22 cellular contexts compared by ENCODE assay signal in the genomic region with DNA sequence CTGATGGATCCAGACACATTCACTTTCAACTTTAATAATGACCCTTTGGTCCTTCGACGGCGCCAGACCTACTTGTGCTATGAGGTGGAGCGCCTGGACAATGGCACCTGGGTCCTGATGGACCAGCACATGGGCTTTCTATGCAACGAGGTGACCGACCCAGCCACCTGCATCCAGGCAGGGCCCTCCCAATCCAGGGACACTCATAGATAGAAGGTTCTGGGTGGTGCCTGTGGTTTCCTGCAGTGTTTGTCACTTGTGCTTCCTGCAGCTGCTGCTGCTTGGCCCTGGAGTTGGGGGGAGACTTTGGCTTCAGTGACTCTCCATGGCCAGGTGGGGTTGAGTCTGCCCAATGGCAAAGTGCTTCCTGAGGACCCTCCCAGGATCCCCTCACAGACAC. TPM values are rescaled to one million over a fixed set of nuclear protein-coding genes. Genes with fewer than 3 reads are reported as not detected.
DNase-seq lines count a peak whose midpoint lies in the region; ATAC-seq, FAIRE-seq and TF ChIP-seq lines count a peak whose summit lies in the region.
"Had no signal": no experiment of that assay in that cellular context is flagged by ENCODE, and none has a peak within 500 bp of the region (broad histone marks: within the 10 kb centered on the region; RNA-seq: fewer than 3 reads in every experiment).

No MANE protein-coding gene starts in this region.

- no peak for TF ChIP-seq RAD21 in GM12878 (IDR thresholded peaks at IDR 0.05; ENCODE audit: insufficient read depth, low read depth, low read length)

- no peaks in the 10 kb centered on the region for H3K27me3 ChIP-seq in GM12878 (replicated peaks in 1 of 2; ENCODE audit: control insufficient read depth in 2 of 2, insufficient read depth in 2 of 2, low read length in 1 of 2)
- H3K27me3 ChIP-seq: BE2C, Peyer's patch had no signal

- 47% methylated on average over 6 of the region's 6 CpGs for WGBS in GM12878 (ENCODE audit: insufficient coverage, insufficient replicate concordance, low lambda C conversion rate, missing lambda C conversion rate)

- FAIRE-seq in GM12878 (lab: Jason Lieb, UNC): no peak

- no TSS peak for BruUV-seq in GM12878 (replicated peaks; lab: Mats Ljungman, UMichigan)

- TF ChIP-seq CTCF in GM12878 (IDR thresholded peaks at IDR 0.05 in 2 of 3, conservative IDR thresholded peaks at IDR 0.05 in 1 of 3; ENCODE audit: control insufficient read depth in 2 of 3, extremely low read depth in 1 of 3, insufficient read depth in 1 of 3, low read depth in 3 of 3, low read length in 3 of 3): no peak

- POLR2A ChIA-PET in GM12878 (lab: Charles Lee): no interaction called here

- peak overlapping the region; percentile 49 for H3K4me3 Mint-ChIP-seq in T-helper 1 cell treated with Interleukin-12 subunit alpha and Interleukin-12 subunit beta and Interleukin-4 antibody, amounts not matched to agents 30 μg/mL and 1 μg/mL, for 36 hours
- H3K4me3 Mint-ChIP-seq: activated T-cell treated with anti-CD3 and anti-CD28 coated beads, Interleukin-2, amount 50 U/mL, for 24 hours; GM23338 had no signal

- CTCF ChIA-PET in GM12878 (lab: Yijun Ruan, JAX): no interaction called here

- H3K9ac ChIP-seq in GM12878 (ENCODE audit: control insufficient read depth, insufficient read depth, low read length): no peak overlapping the region

- no peaks in the 10 kb centered on the region for H4K20me1 ChIP-seq in GM12878 (ENCODE audit: control insufficient read depth, insufficient read depth)

- ATAC-seq in GM12878: no peak
- ATAC-seq: foreskin keratinocyte, GM23338 had no signal

- H3K9me3 Mint-ChIP-seq in T-helper 1 cell treated with Interleukin-12 subunit alpha and Interleukin-12 subunit beta and Interleukin-4 antibody, amounts not matched to agents 30 μg/mL and 1 μg/mL, for 36 hours: peaks cover under 1% of the 10 kb centered on the region
- H3K9me3 Mint-ChIP-seq: activated T-cell treated with anti-CD3 and anti-CD28 coated beads, Interleukin-2, amount 50 U/mL, for 24 hours had no signal

- SMC1A ChIA-PET in GM12878 (lab: Charles Lee; ENCODE audit: uncharacterized antibody, unreplicated experiment): no interaction called here

- no peaks in the 10 kb centered on the region for H3K79me2 ChIP-seq in GM12878 (ENCODE audit: control insufficient read depth, insufficient read depth, low read length)

- peaks cover 12% of the 10 kb centered on the region for H3K36me3 Mint-ChIP-seq in T-helper 1 cell treated with Interleukin-12 subunit alpha and Interleukin-12 subunit beta and Interleukin-4 antibody, amounts not matched to agents 30 μg/mL and 1 μg/mL, for 36 hours (ENCODE audit: low read depth)

- H3K27ac Mint-ChIP-seq in T-helper 1 cell treated with Interleukin-12 subunit alpha and Interleukin-12 subunit beta and Interleukin-4 antibody, amounts not matched to agents 30 μg/mL and 1 μg/mL, for 36 hours: peak overlapping the region; percentile 82
- H3K27ac Mint-ChIP-seq: activated T-cell treated with anti-CD3 and anti-CD28 coated beads, Interleukin-2, amount 50 U/mL, for 24 hours; GM23338 had no signal

- no peak for TF ChIP-seq EP300 in GM12878 (IDR thresholded peaks at IDR 0.05; ENCODE audit: borderline replicate concordance in 1 of 2, control insufficient read depth in 1 of 2, low read depth in 2 of 2, low read length in 2 of 2)

- H3K4me3 ChIP-seq in GM12878: no peak overlapping the region
- H3K4me3 ChIP-seq: GM23338, Peyer's patch had no signal

- intact Hi-C loops in GM12878 (cut with micrococcal nuclease; ENCODE audit: unreplicated experiment): no loop called here

- H3K27me3 Mint-ChIP-seq in T-helper 1 cell treated with Interleukin-12 subunit alpha and Interleukin-12 subunit beta and Interleukin-4 antibody, amounts not matched to agents 30 μg/mL and 1 μg/mL, for 36 hours (ENCODE audit: low read depth): peaks cover 4% of the 10 kb centered on the region
- H3K27me3 Mint-ChIP-seq: activated T-cell treated with anti-CD3 and anti-CD28 coated beads, Interleukin-2, amount 50 U/mL, for 24 hours had no signal

- DNase-seq in T-helper 1 cell (no peak), SW480 (ENCODE audit: low spot score) (peak; percentile 16), GM12878 (ENCODE audit: low read depth, low spot score) (no peak), RPMI8226 (no peak), caudate nucleus (lab: John Stamatoyannopoulos, UW) (no peak)
- DNase-seq: 8988T; activated CD4-positive, CD25-positive, alpha-beta regulatory T cell treated with anti-CD3 and anti-CD28 coated beads, Interleukin-2, amount 50 U/mL, for 72 hours; activated T-cell treated with anti-CD3 and anti-CD28 coated beads, Interleukin-2, amount 50 U/mL, for 24 hours; amniotic stem cell; BE2C; foreskin keratinocyte; MV-4-11; NCI-H187 treated with DMSO at 0.1 percent for 48 hours; NCI-H226; nucleus accumbens; Peyer's patch; stimulated activated CD4-positive, alpha-beta T cell treated with anti-CD3 and anti-CD28 coated beads, Interleukin-4, amount 100 ng/mL, for 4 hours had no signal

- H3K4me2 ChIP-seq in GM12878 (ENCODE audit: control insufficient read depth, insufficient read depth): no peak overlapping the region
- H3K4me2 ChIP-seq: GM23338 had no signal

- H3K4me1 Mint-ChIP-seq in T-helper 1 cell treated with Interleukin-12 subunit alpha and Interleukin-12 subunit beta and Interleukin-4 antibody, amounts not matched to agents 30 μg/mL and 1 μg/mL, for 36 hours (ENCODE audit: low read depth): peaks cover 53% of the 10 kb centered on the region

- in situ Hi-C loops in GM12878 (cut with MboI): no loop called here

- RAD21 ChIA-PET in GM12878 (lab: Charles Lee; ENCODE audit: unreplicated experiment): interaction anchor here (1.3 kb wide), 1 partner anchor 14 kb away, joined by 4 read pairs; no protein-coding TSS in a partner anchor

- H3K4me1 ChIP-seq in GM12878 (ENCODE audit: control insufficient read depth, insufficient read depth, low read length): peaks cover 20% of the 10 kb centered on the region

- no peak for TF ChIP-seq POLR2A in GM12878 (IDR thresholded peaks at IDR 0.05; ENCODE audit: low read depth, low read length)

- H3K36me3 ChIP-seq in GM12878 (ENCODE audit: control insufficient read depth in 2 of 2, insufficient read depth in 2 of 2, low read length in 1 of 2): no peaks in the 10 kb centered on the region; a peak in 1 of 4 replicates
- H3K36me3 ChIP-seq: BE2C, Peyer's patch had no signal

- H2AFZ ChIP-seq in GM12878 (ENCODE audit: control insufficient read depth, low read depth, low read length): no peak overlapping the region
- H2AFZ ChIP-seq: GM23338 had no signal

- no peaks in the 10 kb centered on the region for H3K9me3 ChIP-seq in GM12878 (replicated peaks; ENCODE audit: control insufficient read depth, insufficient read depth, low read length)
- H3K9me3 ChIP-seq: BE2C, Peyer's patch had no signal

- H3K27ac ChIP-seq in GM12878 (ENCODE audit: control insufficient read depth, insufficient read depth): no peak overlapping the region
- H3K27ac ChIP-seq in caudate nucleus (ENCODE audit: low read depth, low read length): no peak overlapping the region
- H3K27ac ChIP-seq: foreskin keratinocyte, Peyer's patch had no signal

RNA-seq across cellular contexts. Expression of gene APOBEC3B, which starts 7.3 kb away (rescaled TPM):
- 1.3 and 1.8 TPM in 2 replicates for total RNA-seq in GM12878 (2013; cell fraction: nucleolus; rRNA removed)
- total RNA-seq in GM12878 (2014; rRNA removed) (19.1 and 19.4 TPM in 2 replicates), GM12878 (2014; rRNA removed; fragmentation: Illumina TruSeq; extraction: Trizol) (2.4 and 2.7 TPM in 2 replicates), GM12878 (2021) (24.3 and 26.3 TPM in 2 replicates)
- polyA plus RNA-seq in GM12878 (2011; ENCODE audit: low read depth): 20.8 TPM
- polyA plus RNA-seq in GM12878 (2011; rRNA removed) (18.6 and 26.8 TPM in 2 replicates), GM12878 (2014; fragmentation: Illumina TruSeq; extraction: Trizol) (24.8 and 31.5 TPM in 2 replicates), GM12878 (2014; fragmentation: Nextera tagmentation; extraction: Ambion mirVana) (10 to 100 TPM; 56.6 to 75.1 TPM), GM12878 (2014; rRNA removed) (29.6 and 30.4 TPM in 2 replicates), GM12878 (2016; fragmentation: Nextera tagmentation; extraction: Ambion mirVana) (10 to 100 TPM; 40.7 to 45.1 TPM)
- polyA plus RNA-seq in GM12878 (2011; cell fraction: cytosol; rRNA removed): 59.0 and 63.5 TPM in 2 replicates
- 22.8 and 31.2 TPM in 2 replicates for polyA plus RNA-seq in GM12878 (2011; cell fraction: nucleus; rRNA removed)
- polyA plus RNA-seq in GM12878 (2012): 26.4 and 28.7 TPM in 2 replicates
- 28.0 and 45.3 TPM in 2 replicates for polyA minus RNA-seq in GM12878 (2011; rRNA and poly(A)+ RNA removed)
- 12.8 and 14.1 TPM in 2 replicates for polyA minus RNA-seq in GM12878 (2011; cell fraction: cytosol; rRNA and poly(A)+ RNA removed)
- polyA minus RNA-seq in GM12878 (2011; cell fraction: nucleus; rRNA and poly(A)+ RNA removed): 4.1 and 7.4 TPM in 2 replicates

RNA-seq across cellular contexts. Expression of gene APOBEC3C, which starts 24.6 kb away (rescaled TPM):
- 12.0 and 12.6 TPM in 2 replicates for total RNA-seq in GM12878 (2013; cell fraction: nucleolus; rRNA removed)
- 21.7 and 22.9 TPM in 2 replicates for total RNA-seq in GM12878 (2014; rRNA removed)
- total RNA-seq in GM12878 (2014; rRNA removed; fragmentation: Illumina TruSeq; extraction: Trizol): 21.5 and 23.3 TPM in 2 replicates
- total RNA-seq in GM12878 (2021): 143 and 147 TPM in 2 replicates
- 73.5 TPM for polyA plus RNA-seq in GM12878 (2011; ENCODE audit: low read depth)
- 56.5 and 69.4 TPM in 2 replicates for polyA plus RNA-seq in GM12878 (2011; rRNA removed)
- polyA plus RNA-seq in GM12878 (2011; cell fraction: cytosol; rRNA removed): 71.6 and 80.6 TPM in 2 replicates
- 31.6 and 32.5 TPM in 2 replicates for polyA plus RNA-seq in GM12878 (2011; cell fraction: nucleus; rRNA removed)
- 77.5 and 80.8 TPM in 2 replicates for polyA plus RNA-seq in GM12878 (2012)
- polyA plus RNA-seq in GM12878 (2014; fragmentation: Illumina TruSeq; extraction: Trizol): 143 and 168 TPM in 2 replicates
- 100 to 1,000 TPM; 258 to 290 TPM for polyA plus RNA-seq in GM12878 (2014; fragmentation: Nextera tagmentation; extraction: Ambion mirVana)
- 92.0 and 97.5 TPM in 2 replicates for polyA plus RNA-seq in GM12878 (2014; rRNA removed)
- polyA plus RNA-seq in GM12878 (2016; fragmentation: Nextera tagmentation; extraction: Ambion mirVana): 100 to 1,000 TPM; 248 to 271 TPM
- polyA minus RNA-seq in GM12878 (2011; rRNA and poly(A)+ RNA removed): 32.8 and 47.2 TPM in 2 replicates
- polyA minus RNA-seq in GM12878 (2011; cell fraction: cytosol; rRNA and poly(A)+ RNA removed): 32.3 and 36.1 TPM in 2 replicates
- polyA minus RNA-seq in GM12878 (2011; cell fraction: nucleus; rRNA and poly(A)+ RNA removed): 7.1 and 9.9 TPM in 2 replicates

RNA-seq across cellular contexts. Expression of gene APOBEC3D, which starts 31.5 kb away (rescaled TPM):
- total RNA-seq in GM12878 (2013; cell fraction: nucleolus; rRNA removed): 19.6 and 24.4 TPM in 2 replicates
- total RNA-seq in GM12878 (2014; rRNA removed) (13.0 and 14.2 TPM in 2 replicates), GM12878 (2014; rRNA removed; fragmentation: Illumina TruSeq; extraction: Trizol) (13.4 and 15.2 TPM in 2 replicates), GM12878 (2021) (26.9 and 27.8 TPM in 2 replicates)
- polyA plus RNA-seq in GM12878 (2011; ENCODE audit: low read depth): 4.4 TPM
- polyA plus RNA-seq in GM12878 (2011; rRNA removed) (12.3 and 20.2 TPM in 2 replicates), GM12878 (2014; fragmentation: Illumina TruSeq; extraction: Trizol) (10.0 and 22.1 TPM in 2 replicates), GM12878 (2014; fragmentation: Nextera tagmentation; extraction: Ambion mirVana) (1 to 10 TPM; 8.9 to 9.6 TPM), GM12878 (2014; rRNA removed) (17.1 and 17.3 TPM in 2 replicates), GM12878 (2016; fragmentation: Nextera tagmentation; extraction: Ambion mirVana) (10 to 100 TPM; 14.9 to 16.0 TPM)
- 17.9 and 20.5 TPM in 2 replicates for polyA plus RNA-seq in GM12878 (2011; cell fraction: cytosol; rRNA removed)
- 19.8 and 30.2 TPM in 2 replicates for polyA plus RNA-seq in GM12878 (2011; cell fraction: nucleus; rRNA removed)
- polyA plus RNA-seq in GM12878 (2012): 12.1 and 14.6 TPM in 2 replicates
- polyA minus RNA-seq in GM12878 (2011; rRNA and poly(A)+ RNA removed): 25.4 and 42.3 TPM in 2 replicates
- polyA minus RNA-seq in GM12878 (2011; cell fraction: cytosol; rRNA and poly(A)+ RNA removed): 6.8 and 12.9 TPM in 2 replicates
- 4.1 and 9.0 TPM in 2 replicates for polyA minus RNA-seq in GM12878 (2011; cell fraction: nucleus; rRNA and poly(A)+ RNA removed)
- total RNA-seq: foreskin keratinocyte had no signal

RNA-seq across cellular contexts. Expression of gene APOBEC3A, which starts 32.1 kb away (rescaled TPM):
- not detected in 2 replicates for total RNA-seq in GM12878 (2013; cell fraction: nucleolus; rRNA removed)
- total RNA-seq in GM12878 (2014; rRNA removed): not detected in 2 replicates
- not detected in 2 replicates for total RNA-seq in GM12878 (2014; rRNA removed; fragmentation: Illumina TruSeq; extraction: Trizol)
- not detected in 2 replicates for total RNA-seq in GM12878 (2021)
- polyA plus RNA-seq in GM12878 (2011; ENCODE audit: low read depth): not detected
- not detected in 2 replicates for polyA plus RNA-seq in GM12878 (2011; rRNA removed)
- not detected in 2 replicates for polyA plus RNA-seq in GM12878 (2011; cell fraction: cytosol; rRNA removed)
- not detected in 2 replicates for polyA plus RNA-seq in GM12878 (2011; cell fraction: nucleus; rRNA removed)
- 0.07 and 0.38 TPM in 2 replicates for polyA plus RNA-seq in GM12878 (2012)
- not detected in 2 replicates for polyA plus RNA-seq in GM12878 (2014; fragmentation: Illumina TruSeq; extraction: Trizol)
- polyA plus RNA-seq in GM12878 (2014; fragmentation: Nextera tagmentation; extraction: Ambion mirVana): not detected
- not detected in 2 replicates for polyA plus RNA-seq in GM12878 (2014; rRNA removed)
- under 1 TPM in 1 of 2 experiments, not detected in 1; 0.20 TPM for polyA plus RNA-seq in GM12878 (2016; fragmentation: Nextera tagmentation; extraction: Ambion mirVana)
- polyA minus RNA-seq in GM12878 (2011; rRNA and poly(A)+ RNA removed): not detected in 2 replicates
- polyA minus RNA-seq in GM12878 (2011; cell fraction: cytosol; rRNA and poly(A)+ RNA removed): not detected in 2 replicates
- not detected in 2 replicates for polyA minus RNA-seq in GM12878 (2011; cell fraction: nucleus; rRNA and poly(A)+ RNA removed)
- total RNA-seq: foreskin keratinocyte, GM23338, lung microvascular endothelial cell, renal cortical epithelial cell, SK-MEL-5 had no signal
- polyA plus RNA-seq: foreskin keratinocyte had no signal

RNA-seq across cellular contexts. Expression of gene APOBEC3F, which starts 51.2 kb away (rescaled TPM):
- total RNA-seq in GM12878 (2013; cell fraction: nucleolus; rRNA removed): 16.3 and 17.2 TPM in 2 replicates
- 10.9 and 13.1 TPM in 2 replicates for total RNA-seq in GM12878 (2014; rRNA removed)
- total RNA-seq in GM12878 (2014; rRNA removed; fragmentation: Illumina TruSeq; extraction: Trizol): 7.4 and 7.7 TPM in 2 replicates
- total RNA-seq in GM12878 (2021): 29.1 and 30.6 TPM in 2 replicates
- polyA plus RNA-seq in GM12878 (2011; ENCODE audit: low read depth): 9.6 TPM
- 4.7 and 7.8 TPM in 2 replicates for polyA plus RNA-seq in GM12878 (2011; rRNA removed)
- polyA plus RNA-seq in GM12878 (2011; cell fraction: cytosol; rRNA removed): 7.3 and 8.6 TPM in 2 replicates
- polyA plus RNA-seq in GM12878 (2011; cell fraction: nucleus; rRNA removed): 7.7 and 7.9 TPM in 2 replicates
- 11.1 TPM in 2 replicates for polyA plus RNA-seq in GM12878 (2012)
- 13.7 and 17.8 TPM in 2 replicates for polyA plus RNA-seq in GM12878 (2014; fragmentation: Illumina TruSeq; extraction: Trizol)
- 1 to 10 TPM; 7.5 to 9.6 TPM for polyA plus RNA-seq in GM12878 (2014; fragmentation: Nextera tagmentation; extraction: Ambion mirVana)
- polyA plus RNA-seq in GM12878 (2014; rRNA removed): 13.3 and 14.7 TPM in 2 replicates
- 10 to 100 TPM; 20.9 to 26.5 TPM for polyA plus RNA-seq in GM12878 (2016; fragmentation: Nextera tagmentation; extraction: Ambion mirVana)
- 11.8 and 20.1 TPM in 2 replicates for polyA minus RNA-seq in GM12878 (2011; rRNA and poly(A)+ RNA removed)
- 7.2 and 10.8 TPM in 2 replicates for polyA minus RNA-seq in GM12878 (2011; cell fraction: cytosol; rRNA and poly(A)+ RNA removed)
- polyA minus RNA-seq in GM12878 (2011; cell fraction: nucleus; rRNA and poly(A)+ RNA removed): 13.9 and 15.3 TPM in 2 replicates
